In the genomic region with DNA sequence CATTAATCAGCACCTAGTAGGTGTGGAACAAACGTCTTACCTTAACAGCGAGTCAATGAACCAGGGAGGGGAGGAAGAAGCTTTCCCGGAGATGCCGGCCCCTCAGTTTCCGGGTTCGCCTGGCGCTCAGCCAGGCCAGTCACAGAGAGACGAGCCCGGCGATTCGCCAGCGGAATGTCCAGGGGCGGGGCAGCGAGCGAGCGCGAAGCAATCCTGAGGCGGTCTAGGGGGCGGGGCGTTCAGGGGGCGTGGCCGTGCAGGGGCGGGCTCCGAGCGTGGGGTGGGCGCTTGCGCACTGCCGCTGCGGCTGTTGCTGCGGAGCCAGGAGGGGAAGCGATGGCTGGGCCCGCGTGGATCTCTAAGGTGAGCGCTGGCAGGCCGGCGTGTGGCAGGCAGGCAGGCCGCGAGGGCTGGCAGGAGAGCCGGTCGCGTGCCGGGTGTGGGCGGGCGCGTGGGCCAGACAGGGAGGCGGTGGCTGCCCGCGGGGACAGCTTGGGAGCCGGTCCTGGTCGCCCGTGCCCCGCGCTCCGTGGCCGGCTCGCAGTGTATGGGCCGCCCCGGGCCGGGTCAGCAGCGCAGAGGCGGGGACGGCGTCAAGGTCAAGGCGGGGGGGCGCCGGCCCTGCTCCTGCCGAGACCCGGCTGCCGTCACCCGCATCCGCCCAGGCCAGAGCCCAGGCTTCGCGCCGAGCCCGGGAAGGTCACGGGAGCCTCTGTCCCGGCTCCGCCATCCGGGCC, we compare ENCODE assay signal across 8 cellular contexts. TPM values are rescaled to one million over a fixed set of nuclear protein-coding genes. Genes with fewer than 3 reads are reported as not detected.
DNase-seq lines count a peak whose midpoint lies in the region; ATAC-seq and TF ChIP-seq lines count a peak whose summit lies in the region.

Gene IDH3A (plus strand): TSS at position 295 of the 737 bp plus-strand sequence. CDS start 42 bp downstream, at position 337.

- H3K9me3 Mint-ChIP-seq in activated naive CD8-positive, alpha-beta T cell (ENCODE audit: low read depth), result no peaks in the 10 kb centered on the region

- DNase-seq in NCI-H1105 treated with DMSO at 0.1 percent for 48 hours (lab: John Stamatoyannopoulos, UW) (peak; percentile 82), SKM-1 treated with dmso at 0.1 percent for 144 hours (lab: John Stamatoyannopoulos, UW; ENCODE audit: unreplicated experiment) (peak; percentile 92), glomerular visceral epithelial cell (ENCODE audit: extremely low spot score) (peak; percentile 99), osteoblast (ENCODE audit: insufficient read length, low spot score, missing footprints) (peak; percentile 99), testis (peak; percentile 100)

- peaks cover 10% of the 10 kb centered on the region for H4K20me1 ChIP-seq in osteoblast (ENCODE audit: insufficient read depth, low read length)

- H3K27ac Mint-ChIP-seq in activated naive CD8-positive, alpha-beta T cell, result peak within 1 kb of the TSS; percentile 92

- no peaks in the 10 kb centered on the region for H3K36me3 Mint-ChIP-seq in activated naive CD8-positive, alpha-beta T cell

- WGBS in testis, 2 donors, result 0 to 1% methylated on average over 27 to 68 of the region's 79 CpGs

- no peaks in the 10 kb centered on the region for H3K27me3 Mint-ChIP-seq in activated naive CD8-positive, alpha-beta T cell

- H3K4me3 ChIP-seq in osteoblast (ENCODE audit: insufficient read depth, low read length) (peak within 1 kb of the TSS; percentile 89), testis (peak within 1 kb of the TSS; percentile 73 to 86)

- H3K9me3 ChIP-seq in osteoblast (ENCODE audit: low read depth, low read length) (no peaks in the 10 kb centered on the region), testis (no peaks in the 10 kb centered on the region)

- ATAC-seq in HG02642 (IDR thresholded peaks at IDR 0.05; ENCODE audit: poor library complexity, unreplicated experiment), result peak; percentile 84

- intact Hi-C loops in testis (cut with DNase I; ENCODE audit: low total_unique reads), result no loop called here

- peaks cover 40% of the 10 kb centered on the region for H3K4me1 Mint-ChIP-seq in activated naive CD8-positive, alpha-beta T cell (ENCODE audit: low read depth)

- peak within 1 kb of the TSS; percentile 99 for H3K4me3 Mint-ChIP-seq in activated naive CD8-positive, alpha-beta T cell

- H3K27me3 ChIP-seq in osteoblast (ENCODE audit: insufficient read depth, low read length) (no peaks in the 10 kb centered on the region), testis (no peaks in the 10 kb centered on the region)

- H3K36me3 ChIP-seq in osteoblast (ENCODE audit: insufficient read depth, low read length) (no peaks in the 10 kb centered on the region), testis (ENCODE audit: low read depth, missing control alignments) (no peaks in the 10 kb centered on the region)

- TF ChIP-seq POLR2A in GM10847 (IDR thresholded peaks at IDR 0.05; ENCODE audit: extremely low read depth, insufficient read length) (peak; percentile 83), testis (IDR thresholded peaks at IDR 0.05) (peak; percentile 54)

- peak within 1 kb of the TSS; percentile 92 for H3K4me2 ChIP-seq in osteoblast (ENCODE audit: insufficient read depth, low read length)

- H3K27ac ChIP-seq in osteoblast (ENCODE audit: low read depth, low read length) (peak within 1 kb of the TSS; percentile 77), testis (peak within 1 kb of the TSS; percentile 77 to 79)

- TF ChIP-seq CTCF in osteoblast (IDR thresholded peaks at IDR 0.05; ENCODE audit: extremely low read depth, low read depth, low read length) (no peak), testis (IDR thresholded peaks at IDR 0.05) (no peak)

- H3K79me2 ChIP-seq in osteoblast (ENCODE audit: insufficient read depth, low read length), result peaks cover 39% of the 10 kb centered on the region

- H2AFZ ChIP-seq in osteoblast (ENCODE audit: low read length), result peak within 1 kb of the TSS; percentile 94

- peaks cover 13% of the 10 kb centered on the region for H3K4me1 ChIP-seq in osteoblast (ENCODE audit: insufficient read depth, low read length)
- H3K4me1 ChIP-seq in testis, result peaks cover 8% of the 10 kb centered on the region

RNA-seq across cellular contexts. Expression of gene IDH3A, which starts in this region (rescaled TPM):
- total RNA-seq in osteoblast (29.5 and 30.4 TPM in 2 replicates), testis (100 to 1,000 TPM; 119 to 120 TPM)
- polyA plus RNA-seq in testis (ENCODE audit: insufficient read depth, low read depth, low replicate concordance), result 88.9 TPM

Comparison
In these comparisons a context has a peak if more than half of its experiments do, and no peak if none do; other contexts are left out.
1. Peak in every context shown above with its lines: DNase-seq, ATAC-seq, H3K4me3 ChIP-seq and H3K27ac ChIP-seq.